ENCODE assay signal across 8 cellular contexts in genomic region chr12:116434155-116435065, GRCh38.
DNase-seq lines count a peak whose midpoint lies in the region; ATAC-seq and TF ChIP-seq lines count a peak whose summit lies in the region.

No MANE protein-coding gene starts in this region.

- H3K9me3 ChIP-seq in HUES64 (ENCODE audit: insufficient read depth, low read depth, low read length) (no peaks in the 10 kb centered on the region), breast epithelium (peaks cover 0 to 3% of the 10 kb centered on the region in 2 donors), thoracic aorta (no peaks in the 10 kb centered on the region)

- TF ChIP-seq POLR2A in breast epithelium (IDR thresholded peaks at IDR 0.05), result no peak

- H3K27me3 ChIP-seq in ACC112 (ENCODE audit: insufficient read depth, low read length), result no peaks in the 10 kb centered on the region
- no peaks in the 10 kb centered on the region for H3K27me3 ChIP-seq in HUES64 (ENCODE audit: insufficient read depth, low read length)
- no peaks in the 10 kb centered on the region for H3K27me3 ChIP-seq in breast epithelium
- no peaks in the 10 kb centered on the region for H3K27me3 ChIP-seq in thoracic aorta (replicated peaks; ENCODE audit: insufficient read depth)

- no peak overlapping the region for H3K9ac ChIP-seq in HUES64 (ENCODE audit: low read depth, low read length)

- peak; percentile 94 for ATAC-seq in thoracic aorta (ENCODE audit: insufficient number of reproducible peaks, low FRiP score, low read depth)
- ATAC-seq in HG03139 (IDR thresholded peaks at IDR 0.05; ENCODE audit: unreplicated experiment), result no peak

- TF ChIP-seq CTCF in breast epithelium (IDR thresholded peaks at IDR 0.05), result peak in 1 of 3 donors; percentile 10
- peak; percentile 21 for TF ChIP-seq CTCF in thoracic aorta (IDR thresholded peaks at IDR 0.05)

- peak overlapping the region; percentile 38 for H2AFZ ChIP-seq in ACC112 (ENCODE audit: low read length, unreplicated experiment)

- 29% methylated on average over 16 of the region's 17 CpGs for WGBS in HUES64

- H3K79me2 ChIP-seq in ACC112 (ENCODE audit: control insufficient read depth, insufficient read depth, low read length, unreplicated experiment), result no peaks in the 10 kb centered on the region

- H3K27ac ChIP-seq in ACC112 (ENCODE audit: low read depth, low read length), result peak overlapping the region; percentile 65
- H3K27ac ChIP-seq in HUES64 (ENCODE audit: low read depth, low read length), result 0 out of 2 replicates have a peak overlapping the region, but pooled peaks have one; percentile 47
- peak overlapping the region; percentile 78 to 87 for H3K27ac ChIP-seq in breast epithelium
- H3K27ac ChIP-seq in thoracic aorta, result peak overlapping the region; percentile 71

- H3K36me3 ChIP-seq in ACC112 (ENCODE audit: insufficient read depth, low read length) (no peaks in the 10 kb centered on the region), HUES64 (ENCODE audit: insufficient read depth, low read length) (no peaks in the 10 kb centered on the region), breast epithelium (no peaks in the 10 kb centered on the region), thoracic aorta (no peaks in the 10 kb centered on the region)

- intact Hi-C loops in breast epithelium (cut with DNase I; ENCODE audit: low total_unique reads), result loop anchor here (10.0 kb wide), 1 partner anchor 1430 kb away; no protein-coding TSS in a partner anchor

- H3K4me3 ChIP-seq in ACC112 (ENCODE audit: low read depth, low read length) (peak overlapping the region; percentile 75), HUES64 (ENCODE audit: low read length) (peak overlapping the region; percentile 34), breast epithelium (peak overlapping the region; percentile 17 to 50 (median 32)), thoracic aorta (peak overlapping the region; percentile 62)

- H3K4me1 ChIP-seq in ACC112 (ENCODE audit: control insufficient read depth, insufficient read depth, low read length, unreplicated experiment) (peaks cover 12% of the 10 kb centered on the region), HUES64 (ENCODE audit: insufficient read depth, low read length) (peaks cover 25% of the 10 kb centered on the region), breast epithelium (peaks cover 9 to 11% of the 10 kb centered on the region in 2 donors), thoracic aorta (ENCODE audit: control insufficient read depth in 1 of 2, low read depth in 2 of 2) (peaks cover 8 to 42% of the 10 kb centered on the region in 2 donors)

- peak; percentile 80 to 94 for DNase-seq in breast epithelium (ENCODE audit: low spot score in 2 of 2)
- DNase-seq in left kidney (ENCODE audit: low read depth, low spot score), result peak; percentile 88
- DNase-seq in thoracic aorta (ENCODE audit: low spot score), result peak; percentile 85
- no peak for DNase-seq in stimulated activated CD8-positive, alpha-beta memory T cell treated with anti-CD3 and anti-CD28 coated beads, Interleukin-4, amount 100 ng/mL, for 48 hours
- no peak for DNase-seq in activated CD4-positive, alpha-beta T cell treated with anti-CD3 and anti-CD28 coated beads for 48 hours

Comparison
In these comparisons a context has a peak if more than half of its experiments do, and no peak if none do; other contexts are left out.
1. DNase-seq: peak in breast epithelium (2 of 2), left kidney (single experiment) and thoracic aorta (single experiment); none in stimulated activated CD8-positive, alpha-beta memory T cell treated with anti-CD3 and anti-CD28 coated beads, Interleukin-4, amount 100 ng/mL, for 48 hours (single experiment) and activated CD4-positive, alpha-beta T cell treated with anti-CD3 and anti-CD28 coated beads for 48 hours (single experiment).
2. Peak in every context shown above with its lines, with median percentiles within 50 percentile points of each other: H3K27ac ChIP-seq and H3K4me3 ChIP-seq.